ENCODE assay signal across 1 cellular context in genomic region chr2:26309921-26310320, GRCh38.
TF ChIP-seq lines count a peak whose summit lies in the region.

No MANE protein-coding gene starts in this region.

TF ChIP-seq in H1, 55 proteins besides CTCF, POLR2A, EP300 and RAD21:
- no peak for TF ChIP-seq SAP30 (IDR thresholded peaks at IDR 0.05; ENCODE audit: insufficient read depth, insufficient replicate concordance, low read length)
- TF ChIP-seq, protein P1, sequence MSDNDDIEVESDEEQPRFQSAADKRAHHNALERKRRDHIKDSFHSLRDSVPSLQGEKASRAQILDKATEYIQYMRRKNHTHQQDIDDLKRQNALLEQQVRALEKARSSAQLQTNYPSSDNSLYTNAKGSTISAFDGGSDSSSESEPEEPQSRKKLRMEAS (IDR thresholded peaks at IDR 0.05), result no peak
- TF ChIP-seq POLR2AphosphoS5 (IDR thresholded peaks at IDR 0.05; ENCODE audit: low read depth, low read length), result no peak
- TF ChIP-seq EGR1 (IDR thresholded peaks at IDR 0.05; ENCODE audit: borderline replicate concordance, low read depth, low read length), result no peak
- TF ChIP-seq EZH2 (IDR thresholded peaks at IDR 0.05; ENCODE audit: low read depth, low read length, severe bottlenecking), result no peak
- no peak for TF ChIP-seq CTBP2 (IDR thresholded peaks at IDR 0.05; ENCODE audit: borderline replicate concordance, insufficient read depth, insufficient read length, low read length)
- no peak for TF ChIP-seq MAFK (IDR thresholded peaks at IDR 0.05; ENCODE audit: low read depth, low read length)
- no peak for TF ChIP-seq RFX5 (IDR thresholded peaks at IDR 0.05; ENCODE audit: borderline replicate concordance, low read depth, low read length)
- no peak for TF ChIP-seq POU5F1 (IDR thresholded peaks at IDR 0.05; ENCODE audit: low read depth, low read length)
- no peak for TF ChIP-seq PHF8 (conservative IDR thresholded peaks at IDR 0.05; ENCODE audit: low read depth, low read length)
- no peak for TF ChIP-seq SIX5 (IDR thresholded peaks at IDR 0.05; ENCODE audit: low read depth, low read length)
- no peak for TF ChIP-seq RNF2 (IDR thresholded peaks at IDR 0.05; ENCODE audit: borderline replicate concordance, low read depth, low read length, missing control alignments, poor library complexity, severe bottlenecking)
- TF ChIP-seq, protein P2, sequence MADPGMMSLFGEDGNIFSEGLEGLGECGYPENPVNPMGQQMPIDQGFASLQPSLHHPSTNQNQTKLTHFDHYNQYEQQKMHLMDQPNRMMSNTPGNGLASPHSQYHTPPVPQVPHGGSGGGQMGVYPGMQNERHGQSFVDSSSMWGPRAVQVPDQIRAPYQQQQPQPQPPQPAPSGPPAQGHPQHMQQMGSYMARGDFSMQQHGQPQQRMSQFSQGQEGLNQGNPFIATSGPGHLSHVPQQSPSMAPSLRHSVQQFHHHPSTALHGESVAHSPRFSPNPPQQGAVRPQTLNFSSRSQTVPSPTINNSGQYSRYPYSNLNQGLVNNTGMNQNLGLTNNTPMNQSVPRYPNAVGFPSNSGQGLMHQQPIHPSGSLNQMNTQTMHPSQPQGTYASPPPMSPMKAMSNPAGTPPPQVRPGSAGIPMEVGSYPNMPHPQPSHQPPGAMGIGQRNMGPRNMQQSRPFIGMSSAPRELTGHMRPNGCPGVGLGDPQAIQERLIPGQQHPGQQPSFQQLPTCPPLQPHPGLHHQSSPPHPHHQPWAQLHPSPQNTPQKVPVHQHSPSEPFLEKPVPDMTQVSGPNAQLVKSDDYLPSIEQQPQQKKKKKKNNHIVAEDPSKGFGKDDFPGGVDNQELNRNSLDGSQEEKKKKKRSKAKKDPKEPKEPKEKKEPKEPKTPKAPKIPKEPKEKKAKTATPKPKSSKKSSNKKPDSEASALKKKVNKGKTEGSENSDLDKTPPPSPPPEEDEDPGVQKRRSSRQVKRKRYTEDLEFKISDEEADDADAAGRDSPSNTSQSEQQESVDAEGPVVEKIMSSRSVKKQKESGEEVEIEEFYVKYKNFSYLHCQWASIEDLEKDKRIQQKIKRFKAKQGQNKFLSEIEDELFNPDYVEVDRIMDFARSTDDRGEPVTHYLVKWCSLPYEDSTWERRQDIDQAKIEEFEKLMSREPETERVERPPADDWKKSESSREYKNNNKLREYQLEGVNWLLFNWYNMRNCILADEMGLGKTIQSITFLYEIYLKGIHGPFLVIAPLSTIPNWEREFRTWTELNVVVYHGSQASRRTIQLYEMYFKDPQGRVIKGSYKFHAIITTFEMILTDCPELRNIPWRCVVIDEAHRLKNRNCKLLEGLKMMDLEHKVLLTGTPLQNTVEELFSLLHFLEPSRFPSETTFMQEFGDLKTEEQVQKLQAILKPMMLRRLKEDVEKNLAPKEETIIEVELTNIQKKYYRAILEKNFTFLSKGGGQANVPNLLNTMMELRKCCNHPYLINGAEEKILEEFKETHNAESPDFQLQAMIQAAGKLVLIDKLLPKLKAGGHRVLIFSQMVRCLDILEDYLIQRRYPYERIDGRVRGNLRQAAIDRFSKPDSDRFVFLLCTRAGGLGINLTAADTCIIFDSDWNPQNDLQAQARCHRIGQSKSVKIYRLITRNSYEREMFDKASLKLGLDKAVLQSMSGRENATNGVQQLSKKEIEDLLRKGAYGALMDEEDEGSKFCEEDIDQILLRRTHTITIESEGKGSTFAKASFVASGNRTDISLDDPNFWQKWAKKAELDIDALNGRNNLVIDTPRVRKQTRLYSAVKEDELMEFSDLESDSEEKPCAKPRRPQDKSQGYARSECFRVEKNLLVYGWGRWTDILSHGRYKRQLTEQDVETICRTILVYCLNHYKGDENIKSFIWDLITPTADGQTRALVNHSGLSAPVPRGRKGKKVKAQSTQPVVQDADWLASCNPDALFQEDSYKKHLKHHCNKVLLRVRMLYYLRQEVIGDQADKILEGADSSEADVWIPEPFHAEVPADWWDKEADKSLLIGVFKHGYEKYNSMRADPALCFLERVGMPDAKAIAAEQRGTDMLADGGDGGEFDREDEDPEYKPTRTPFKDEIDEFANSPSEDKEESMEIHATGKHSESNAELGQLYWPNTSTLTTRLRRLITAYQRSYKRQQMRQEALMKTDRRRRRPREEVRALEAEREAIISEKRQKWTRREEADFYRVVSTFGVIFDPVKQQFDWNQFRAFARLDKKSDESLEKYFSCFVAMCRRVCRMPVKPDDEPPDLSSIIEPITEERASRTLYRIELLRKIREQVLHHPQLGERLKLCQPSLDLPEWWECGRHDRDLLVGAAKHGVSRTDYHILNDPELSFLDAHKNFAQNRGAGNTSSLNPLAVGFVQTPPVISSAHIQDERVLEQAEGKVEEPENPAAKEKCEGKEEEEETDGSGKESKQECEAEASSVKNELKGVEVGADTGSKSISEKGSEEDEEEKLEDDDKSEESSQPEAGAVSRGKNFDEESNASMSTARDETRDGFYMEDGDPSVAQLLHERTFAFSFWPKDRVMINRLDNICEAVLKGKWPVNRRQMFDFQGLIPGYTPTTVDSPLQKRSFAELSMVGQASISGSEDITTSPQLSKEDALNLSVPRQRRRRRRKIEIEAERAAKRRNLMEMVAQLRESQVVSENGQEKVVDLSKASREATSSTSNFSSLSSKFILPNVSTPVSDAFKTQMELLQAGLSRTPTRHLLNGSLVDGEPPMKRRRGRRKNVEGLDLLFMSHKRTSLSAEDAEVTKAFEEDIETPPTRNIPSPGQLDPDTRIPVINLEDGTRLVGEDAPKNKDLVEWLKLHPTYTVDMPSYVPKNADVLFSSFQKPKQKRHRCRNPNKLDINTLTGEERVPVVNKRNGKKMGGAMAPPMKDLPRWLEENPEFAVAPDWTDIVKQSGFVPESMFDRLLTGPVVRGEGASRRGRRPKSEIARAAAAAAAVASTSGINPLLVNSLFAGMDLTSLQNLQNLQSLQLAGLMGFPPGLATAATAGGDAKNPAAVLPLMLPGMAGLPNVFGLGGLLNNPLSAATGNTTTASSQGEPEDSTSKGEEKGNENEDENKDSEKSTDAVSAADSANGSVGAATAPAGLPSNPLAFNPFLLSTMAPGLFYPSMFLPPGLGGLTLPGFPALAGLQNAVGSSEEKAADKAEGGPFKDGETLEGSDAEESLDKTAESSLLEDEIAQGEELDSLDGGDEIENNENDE (IDR thresholded peaks at IDR 0.05; ENCODE audit: insufficient replicate concordance, low read length), result no peak
- no peak for TF ChIP-seq SIRT6 (IDR thresholded peaks at IDR 0.05; ENCODE audit: low read length)
- TF ChIP-seq TBP (IDR thresholded peaks at IDR 0.05; ENCODE audit: low read depth, low read length), result no peak
- TF ChIP-seq CHD1 (IDR thresholded peaks at IDR 0.05; ENCODE audit: low read depth, low read length), result no peak
- TF ChIP-seq E2F6 (IDR thresholded peaks at IDR 0.05), result no peak
- no peak for TF ChIP-seq RBBP5 (IDR thresholded peaks at IDR 0.05; ENCODE audit: borderline replicate concordance, low read depth, low read length)
TF ChIP-seq in H1: peak in this region for 0.
